In the genomic region with DNA sequence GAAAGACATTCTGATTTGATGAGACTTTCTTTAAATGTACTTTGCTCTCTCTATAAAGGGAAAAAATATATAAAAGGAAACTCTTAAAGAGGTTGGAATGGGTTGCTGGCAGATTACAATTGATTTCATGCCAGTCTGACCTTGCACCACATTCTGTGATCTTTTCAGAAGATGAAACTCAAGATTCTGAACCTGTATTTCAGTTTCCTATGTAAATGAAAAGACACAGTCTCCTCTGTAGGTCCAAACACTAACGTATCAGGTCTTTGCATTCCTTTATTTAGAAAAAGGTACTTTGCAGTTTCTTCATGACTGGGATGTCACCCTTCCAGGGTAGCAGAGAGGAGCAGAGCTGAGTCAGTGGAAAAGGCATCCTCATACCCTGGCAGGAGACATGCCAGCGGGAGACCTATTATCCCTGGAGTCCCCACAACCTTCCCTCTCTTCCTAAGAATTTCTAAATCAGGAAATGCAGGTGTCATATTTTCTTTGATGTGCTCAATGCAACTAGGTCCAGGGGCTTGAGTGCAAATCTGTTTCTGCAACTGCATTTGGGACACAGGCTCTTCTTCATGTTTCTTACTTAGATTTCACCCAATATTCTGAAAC, we compare ENCODE assay signal across 10 cellular contexts.
DNase-seq lines count a peak whose midpoint lies in the region; ATAC-seq, FAIRE-seq and TF ChIP-seq lines count a peak whose summit lies in the region.
"Had no signal": no experiment of that assay in that cellular context is flagged by ENCODE, and none has a peak within 500 bp of the region (broad histone marks: within the 10 kb centered on the region; RNA-seq: fewer than 3 reads in every experiment).

No MANE protein-coding gene starts in this region.

- no peak overlapping the region for H2AFZ ChIP-seq in astrocyte (ENCODE audit: low read depth, low read length)

- peak overlapping the region; percentile 85 for H3K27ac Mint-ChIP-seq in astrocyte (ENCODE audit: unreplicated experiment)

- FAIRE-seq in astrocyte (lab: Jason Lieb, UNC): no peak

- H3K27me3 Mint-ChIP-seq in astrocyte (ENCODE audit: low read depth, unreplicated experiment): no peaks in the 10 kb centered on the region

- H3K4me2 ChIP-seq in astrocyte (ENCODE audit: low read length): peak overlapping the region; percentile 51

- peak; percentile 37 for DNase-seq in A172 (ENCODE audit: low spot score)
- no peak for DNase-seq in astrocyte (ENCODE audit: low read depth)
- no peak for DNase-seq in NCI-H2196 treated with DMSO at 0.1 percent for 48 hours (lab: John Stamatoyannopoulos, UW; ENCODE audit: unreplicated experiment)
- no peak for DNase-seq in NCI-H2029 treated with DMSO at 0.1 percent for 48 hours (lab: John Stamatoyannopoulos, UW)
- no peak for DNase-seq in left lung
- DNase-seq: activated gamma-delta T cell, dorsolateral prefrontal cortex had no signal

- H4K20me1 ChIP-seq in astrocyte (ENCODE audit: insufficient read depth, low read length): no peaks in the 10 kb centered on the region

- H3K27me3 ChIP-seq in astrocyte (ENCODE audit: insufficient read depth, low read length) (no peaks in the 10 kb centered on the region), left lung (no peaks in the 10 kb centered on the region)
- H3K27me3 ChIP-seq: dorsolateral prefrontal cortex had no signal

- no peak overlapping the region for H3K9ac ChIP-seq in astrocyte (ENCODE audit: low read length)

- H3K4me1 Mint-ChIP-seq in astrocyte (ENCODE audit: low read depth, unreplicated experiment): peaks cover 52% of the 10 kb centered on the region

- H3K4me3 ChIP-seq in astrocyte (ENCODE audit: insufficient read depth, low read depth, low read length) (no peak overlapping the region), left lung (no peak overlapping the region)
- H3K4me3 ChIP-seq: dorsolateral prefrontal cortex had no signal

- H3K36me3 Mint-ChIP-seq in astrocyte (ENCODE audit: low read depth, unreplicated experiment): peaks cover 20% of the 10 kb centered on the region

- no peaks in the 10 kb centered on the region for H3K9me3 Mint-ChIP-seq in astrocyte (ENCODE audit: unreplicated experiment)

- no peaks in the 10 kb centered on the region for H3K79me2 ChIP-seq in astrocyte (ENCODE audit: insufficient read depth, low read length)

- peak; percentile 35 for ATAC-seq in GM19351 (IDR thresholded peaks at IDR 0.05; ENCODE audit: unreplicated experiment)
- ATAC-seq in HG03108 (IDR thresholded peaks at IDR 0.05; ENCODE audit: unreplicated experiment): peak; percentile 36
- ATAC-seq in left lung: no peak
- ATAC-seq in HG03139 (IDR thresholded peaks at IDR 0.05; ENCODE audit: unreplicated experiment): no peak

- TF ChIP-seq CTCF in astrocyte (IDR thresholded peaks at IDR 0.05; ENCODE audit: insufficient read depth, low read depth, low read length) (no peak), left lung (IDR thresholded peaks at IDR 0.05) (no peak)

- H3K4me1 ChIP-seq in astrocyte (ENCODE audit: insufficient read depth, low read length): peaks cover 20% of the 10 kb centered on the region
- peaks cover 0 to 8% of the 10 kb centered on the region in 2 donors for H3K4me1 ChIP-seq in left lung

- H3K9me3 ChIP-seq in astrocyte (ENCODE audit: insufficient read depth, low read depth, low read length) (no peaks in the 10 kb centered on the region), left lung (no peaks in the 10 kb centered on the region)

- H3K36me3 ChIP-seq in astrocyte (ENCODE audit: insufficient read depth, low read length): no peaks in the 10 kb centered on the region
- no peaks in the 10 kb centered on the region for H3K36me3 ChIP-seq in left lung

- H3K27ac ChIP-seq in astrocyte (ENCODE audit: low read depth, low read length) (peak overlapping the region; percentile 11), left lung (no peak overlapping the region)

- intact Hi-C loops in left lung (cut with DNase I): no loop called here

- peak overlapping the region; percentile 51 for H3K4me3 Mint-ChIP-seq in astrocyte (ENCODE audit: unreplicated experiment)

Comparison
In these comparisons a context has a peak if more than half of its experiments do, and no peak if none do; other contexts are left out.
1. ATAC-seq: peak in GM19351 (single experiment) and HG03108 (single experiment); none in left lung (single experiment) and HG03139 (single experiment).